Comparison of ENCODE assay signal across 8 cellular contexts in genomic region chr2:153519260-153519875, GRCh38. TPM values are rescaled to one million over a fixed set of nuclear protein-coding genes. Genes with fewer than 3 reads are reported as not detected.
DNase-seq lines count a peak whose midpoint lies in the region; ATAC-seq, FAIRE-seq and TF ChIP-seq lines count a peak whose summit lies in the region.

No MANE protein-coding gene starts in this region.

- H3K27ac ChIP-seq in CD8-positive, alpha-beta memory T cell (ENCODE audit: low read depth, low read length), result no peak overlapping the region
- H3K27ac ChIP-seq in GM23248 (no peak overlapping the region), neutrophil (no peak overlapping the region)

- H3K9me3 Mint-ChIP-seq in CD8-positive, alpha-beta memory T cell, result no peaks in the 10 kb centered on the region
- H3K9me3 Mint-ChIP-seq in activated CD8-positive, alpha-beta T cell treated with anti-CD3 and anti-CD28 coated beads for 36 hours, result no peaks in the 10 kb centered on the region

- intact Hi-C loops in activated CD8-positive, alpha-beta T cell treated with anti-CD3 and anti-CD28 coated beads for 36 hours (cut with micrococcal nuclease), result loop anchor here (10.0 kb wide), 3 partner anchors 355 to 1485 kb away; no protein-coding TSS in a partner anchor

- no peaks in the 10 kb centered on the region for H3K4me1 Mint-ChIP-seq in CD8-positive, alpha-beta memory T cell
- H3K4me1 Mint-ChIP-seq in activated CD8-positive, alpha-beta T cell treated with anti-CD3 and anti-CD28 coated beads for 36 hours (ENCODE audit: low read depth), result no peaks in the 10 kb centered on the region

- no peaks in the 10 kb centered on the region for H3K4me1 ChIP-seq in CD8-positive, alpha-beta memory T cell (ENCODE audit: insufficient read depth, low read length)
- H3K4me1 ChIP-seq in GM23248 (ENCODE audit: insufficient read depth) (no peaks in the 10 kb centered on the region), neutrophil (ENCODE audit: control insufficient read depth in 1 of 2, insufficient read depth in 1 of 2, low read depth in 1 of 2, low read length in 1 of 2) (no peaks in the 10 kb centered on the region)

- no peaks in the 10 kb centered on the region for H3K27me3 ChIP-seq in CD8-positive, alpha-beta memory T cell (ENCODE audit: insufficient read depth, low read length, poor library complexity, severe bottlenecking)
- H3K27me3 ChIP-seq in GM23248 (replicated peaks; ENCODE audit: insufficient read depth), result no peaks in the 10 kb centered on the region
- H3K27me3 ChIP-seq in neutrophil, result no peaks in the 10 kb centered on the region

- no peaks in the 10 kb centered on the region for H3K9me2 ChIP-seq in GM23248 (ENCODE audit: insufficient read depth)

- no peaks in the 10 kb centered on the region for H4K20me1 ChIP-seq in GM23248 (ENCODE audit: insufficient read depth)

- ATAC-seq in activated CD8-positive, alpha-beta T cell treated with anti-CD3 and anti-CD28 coated beads for 36 hours, result no peak
- ATAC-seq in esophagus mucosa, result no peak

- in situ Hi-C loops in GM23248 (cut with MboI), result loop anchor here (25.0 kb wide), 1 partner anchor 782 kb away; no protein-coding TSS in a partner anchor

- no peaks in the 10 kb centered on the region for H3K9me3 ChIP-seq in CD8-positive, alpha-beta memory T cell (ENCODE audit: low read length)
- H3K9me3 ChIP-seq in GM23248 (ENCODE audit: low read depth), result no peaks in the 10 kb centered on the region
- no peaks in the 10 kb centered on the region for H3K9me3 ChIP-seq in neutrophil

- no peak overlapping the region for H3K4me3 ChIP-seq in CD8-positive, alpha-beta memory T cell (ENCODE audit: low read length)
- H3K4me3 ChIP-seq in GM23248 (no peak overlapping the region), neutrophil (ENCODE audit: low read depth in 1 of 2, low read length in 1 of 2) (no peak overlapping the region)

- POLR2A ChIA-PET in CD8-positive, alpha-beta memory T cell (lab: Charles Lee), result no interaction called here
- POLR2A ChIA-PET in activated CD8-positive, alpha-beta T cell treated with anti-CD3 and anti-CD28 coated beads for 36 hours (lab: Charles Lee), result no interaction called here

- TF ChIP-seq POLR2A in erythroblast (IDR thresholded peaks at IDR 0.05; ENCODE audit: low read length), result no peak

- peak in 4 of 5 donors; percentile 11 to 24 (median 18) for DNase-seq in CD8-positive, alpha-beta memory T cell
- DNase-seq in GM23248 (peak; percentile 63), NCI-H2227 treated with DMSO at 0.1 percent for 48 hours (lab: John Stamatoyannopoulos, UW) (peak; percentile 84), erythroblast (lab: John Stamatoyannopoulos, UW) (peak; percentile 38 to 72), urothelium cell line (ENCODE audit: low spot score) (peak; percentile 14)
- DNase-seq in activated CD8-positive, alpha-beta T cell treated with anti-CD3 and anti-CD28 coated beads for 36 hours, result peak; percentile 75

- H3K36me3 Mint-ChIP-seq in CD8-positive, alpha-beta memory T cell, result no peaks in the 10 kb centered on the region
- H3K36me3 Mint-ChIP-seq in activated CD8-positive, alpha-beta T cell treated with anti-CD3 and anti-CD28 coated beads for 36 hours (ENCODE audit: low read depth), result no peaks in the 10 kb centered on the region

- no peak overlapping the region for H3K9ac ChIP-seq in GM23248

- CTCF ChIA-PET in CD8-positive, alpha-beta memory T cell (lab: Charles Lee), result interaction anchor here (1.7 to 1.9 kb wide), 2 partner anchors 11 to 1482 kb away, joined by 5 to 6 read pairs; no protein-coding TSS in a partner anchor
- CTCF ChIA-PET in activated CD8-positive, alpha-beta T cell treated with anti-CD3 and anti-CD28 coated beads for 36 hours (lab: Charles Lee), result interaction anchor here (0.7 to 1.9 kb wide), 16 partner anchors 10 to 777 kb away, joined by 3 to 8 read pairs (median 3); no protein-coding TSS in a partner anchor

- no peak overlapping the region for H2AFZ ChIP-seq in GM23248

- H3K27me3 Mint-ChIP-seq in CD8-positive, alpha-beta memory T cell, result peaks cover 2 to 13% of the 10 kb centered on the region in 2 donors
- H3K27me3 Mint-ChIP-seq in activated CD8-positive, alpha-beta T cell treated with anti-CD3 and anti-CD28 coated beads for 36 hours, result peaks cover 11% of the 10 kb centered on the region

- H3K4me2 ChIP-seq in GM23248 (ENCODE audit: unreplicated experiment), result no peak overlapping the region

- no peaks in the 10 kb centered on the region for H3F3A ChIP-seq in GM23248 (ENCODE audit: insufficient read depth)

- no peaks in the 10 kb centered on the region for H3K79me2 ChIP-seq in GM23248 (ENCODE audit: insufficient read depth)

- no peak overlapping the region for H3K4me3 Mint-ChIP-seq in CD8-positive, alpha-beta memory T cell
- no peak overlapping the region for H3K4me3 Mint-ChIP-seq in activated CD8-positive, alpha-beta T cell treated with anti-CD3 and anti-CD28 coated beads for 36 hours

- peak; percentile 76 for TF ChIP-seq CTCF in activated CD8-positive, alpha-beta T cell treated with anti-CD3 and anti-CD28 coated beads for 36 hours (IDR thresholded peaks at IDR 0.05)
- TF ChIP-seq CTCF in neutrophil (IDR thresholded peaks at IDR 0.05), result peak; percentile 50

- WGBS in GM23248 (ENCODE audit: low coverage in 1 of 2, low lambda C conversion rate in 2 of 2, missing lambda C conversion rate in 2 of 2), 2 experiments, result 0 to 3% methylated on average over 1 of the region's 1 CpG

- no peaks in the 10 kb centered on the region for H3K36me3 ChIP-seq in CD8-positive, alpha-beta memory T cell (ENCODE audit: insufficient read depth, low read length)
- H3K36me3 ChIP-seq in GM23248 (ENCODE audit: low read depth) (no peaks in the 10 kb centered on the region), neutrophil (no peaks in the 10 kb centered on the region)

- no peak overlapping the region for H3K27ac Mint-ChIP-seq in CD8-positive, alpha-beta memory T cell
- no peak overlapping the region for H3K27ac Mint-ChIP-seq in activated CD8-positive, alpha-beta T cell treated with anti-CD3 and anti-CD28 coated beads for 36 hours

- FAIRE-seq in urothelium cell line (lab: Jason Lieb, UNC), result no peak

RNA-seq across cellular contexts. Expression of gene RPRM, which starts 40.8 kb away (rescaled TPM):
- total RNA-seq in CD8-positive, alpha-beta memory T cell, result not detected
- polyA plus RNA-seq in CD8-positive, alpha-beta memory T cell, result not detected
- not detected in 2 replicates for total RNA-seq in GM23248 (2014; rRNA removed; shearing (Covaris generic))
- polyA plus RNA-seq in GM23248 (2016; fragmentation: Nextera tagmentation; extraction: Ambion mirVana), result not detected in 2 replicates
- under 1 TPM; 0.20 to 0.23 TPM for total RNA-seq in activated CD8-positive, alpha-beta T cell treated with anti-CD3 and anti-CD28 coated beads for 36 hours
- total RNA-seq in esophagus mucosa, result not detected

Comparison
In these comparisons a context has a peak if more than half of its experiments do, and no peak if none do; other contexts are left out.
1. DNase-seq: peak in every context shown above with its lines; median percentile 84 in NCI-H2227 treated with DMSO at 0.1 percent for 48 hours; 75 in activated CD8-positive, alpha-beta T cell treated with anti-CD3 and anti-CD28 coated beads for 36 hours; 63 in GM23248; 55 in erythroblast; 18 in CD8-positive, alpha-beta memory T cell; 14 in urothelium cell line.